Comparison of ENCODE assay signal across 8 cellular contexts in the genomic region with DNA sequence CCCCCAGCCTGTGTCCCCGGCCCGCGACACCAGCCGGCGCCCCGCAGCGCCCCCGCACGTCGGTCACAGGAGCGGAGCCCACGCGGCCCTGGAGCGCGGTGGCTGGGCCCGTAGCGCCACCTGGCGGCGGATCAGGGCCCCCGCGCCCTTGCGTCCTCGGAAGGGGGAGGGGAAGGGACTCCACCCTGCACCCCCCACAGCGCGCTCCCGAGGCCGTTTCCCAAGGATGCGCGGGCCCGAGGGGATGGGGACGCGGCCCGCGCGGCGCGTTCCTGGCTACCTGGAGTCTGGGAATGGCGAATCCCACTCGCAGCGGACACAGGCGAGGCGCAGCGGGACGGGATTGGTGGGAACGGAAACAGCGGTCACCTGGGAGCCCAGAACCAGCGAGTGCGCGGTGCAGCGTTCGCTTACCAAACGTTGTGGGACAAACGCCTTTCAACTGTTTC. TPM values are rescaled to one million over a fixed set of nuclear protein-coding genes. Genes with fewer than 3 reads are reported as not detected.
DNase-seq lines count a peak whose midpoint lies in the region; ATAC-seq and TF ChIP-seq lines count a peak whose summit lies in the region.

No MANE protein-coding gene starts in this region.

- H3F3A ChIP-seq in OCI-LY1 (ENCODE audit: insufficient read depth, low read length) (no peaks in the 10 kb centered on the region), neural progenitor cell (ENCODE audit: low read depth) (peaks cover 8% of the 10 kb centered on the region)

- H4K20me1 ChIP-seq in BLaER1 treated with 17β-estradiol and CSF1 and Interleukin-3, amounts not matched to agents 10 nM and 100 nM: no peaks in the 10 kb centered on the region
- H4K20me1 ChIP-seq in OCI-LY1 (ENCODE audit: insufficient read depth, low read length): no peaks in the 10 kb centered on the region
- H4K20me1 ChIP-seq in neural progenitor cell (ENCODE audit: low read depth): no peaks in the 10 kb centered on the region

- no peaks in the 10 kb centered on the region for H3K36me3 ChIP-seq in BLaER1 treated with 17β-estradiol and CSF1 and Interleukin-3, amounts not matched to agents 10 nM and 100 nM
- H3K36me3 ChIP-seq in OCI-LY1 (ENCODE audit: insufficient read depth, low read length) (no peaks in the 10 kb centered on the region), neural progenitor cell (no peaks in the 10 kb centered on the region), stomach (no peaks in the 10 kb centered on the region)

- H3K27ac ChIP-seq in BLaER1 treated with 17β-estradiol and CSF1 and Interleukin-3, amounts not matched to agents 10 nM and 100 nM: peak overlapping the region in 9 of 11 experiments; percentile 24 to 68 (median 51); a peak in 14 of 22 replicates
- H3K27ac ChIP-seq in OCI-LY1 (ENCODE audit: low read depth, low read length, poor library complexity, severe bottlenecking): no peak overlapping the region
- H3K27ac ChIP-seq in neural progenitor cell: no peak overlapping the region
- H3K27ac ChIP-seq in stomach: no peak overlapping the region

- peak overlapping the region; percentile 70 for H3K4me3 Mint-ChIP-seq in neural progenitor cell

- H3K9me2 ChIP-seq in OCI-LY1 (ENCODE audit: low read depth, low read length): no peaks in the 10 kb centered on the region

- peak; percentile 49 to 73 for DNase-seq in activated T-helper 1 cell treated with anti-CD3 and anti-CD28 coated beads, Interleukin-2, amount 50 U/mL, for 16 hours (ENCODE audit: low read depth in 1 of 2, low spot score in 1 of 2)
- peak; percentile 69 for DNase-seq in fibroblast of villous mesenchyme (ENCODE audit: low read depth)
- DNase-seq in neural progenitor cell (ENCODE audit: low spot score): peak; percentile 93
- DNase-seq in stomach: peak; percentile 68

- H3K4me1 Mint-ChIP-seq in neural progenitor cell: peaks cover 17% of the 10 kb centered on the region

- H2AFZ ChIP-seq in OCI-LY1 (ENCODE audit: low read length) (no peak overlapping the region), neural progenitor cell (replicated peaks) (peak overlapping the region; percentile 65)

- H3K4me2 ChIP-seq in BLaER1 treated with 17β-estradiol and CSF1 and Interleukin-3, amounts not matched to agents 10 nM and 100 nM: peak overlapping the region; percentile 81 to 99 (median 97)
- H3K4me2 ChIP-seq in OCI-LY1 (ENCODE audit: low read length): peak overlapping the region; percentile 68; the same call in 1 of the 2 replicates
- peak overlapping the region; percentile 73 for H3K4me2 ChIP-seq in neural progenitor cell

- H3K79me2 ChIP-seq in OCI-LY1 (ENCODE audit: insufficient read depth, low read length): no peaks in the 10 kb centered on the region
- H3K79me2 ChIP-seq in neural progenitor cell (ENCODE audit: low read depth): no peaks in the 10 kb centered on the region

- 1 to 4% (median 1%) methylated on average over 10 to 53 of the region's 53 CpGs for WGBS in stomach, 5 donors

- no peaks in the 10 kb centered on the region for H3K36me3 Mint-ChIP-seq in neural progenitor cell

- intact Hi-C loops in stomach (cut with DNase I; ENCODE audit: low total_unique reads): no loop called here

- peaks cover 51 to 62% (median 58%) of the 10 kb centered on the region in 10 experiments for H3K4me1 ChIP-seq in BLaER1 treated with 17β-estradiol and CSF1 and Interleukin-3, amounts not matched to agents 10 nM and 100 nM
- H3K4me1 ChIP-seq in OCI-LY1 (ENCODE audit: insufficient read depth, low read length, severe bottlenecking): peaks cover 14% of the 10 kb centered on the region
- peaks cover 6% of the 10 kb centered on the region for H3K4me1 ChIP-seq in neural progenitor cell
- H3K4me1 ChIP-seq in stomach: peaks cover 6 to 14% (median 7%) of the 10 kb centered on the region in 4 donors

- no peaks in the 10 kb centered on the region for H3K9me3 Mint-ChIP-seq in neural progenitor cell

- TF ChIP-seq CTCF in OCI-LY1 (IDR thresholded peaks at IDR 0.05; ENCODE audit: low read length): peak; percentile 81
- TF ChIP-seq CTCF in fibroblast of villous mesenchyme (IDR thresholded peaks at IDR 0.05; ENCODE audit: insufficient read depth, low read depth, low read length): peak; percentile 90
- peak; percentile 82 for TF ChIP-seq CTCF in neural progenitor cell (IDR thresholded peaks at IDR 0.05)
- TF ChIP-seq CTCF in stomach (IDR thresholded peaks at IDR 0.05): peak in 5 of 7 experiments; percentile 44 to 91 (median 66)

- H3K9ac ChIP-seq in BLaER1 treated with 17β-estradiol and CSF1 and Interleukin-3, amounts not matched to agents 10 nM and 100 nM: peak overlapping the region; percentile 47 to 78 (median 75); a peak in 20 of 22 replicates
- H3K9ac ChIP-seq in OCI-LY1 (ENCODE audit: low read length) (no peak overlapping the region), neural progenitor cell (no peak overlapping the region)

- peaks cover 14% of the 10 kb centered on the region for H3K27me3 Mint-ChIP-seq in neural progenitor cell (ENCODE audit: insufficient read depth, low read depth)

- peaks cover 6 to 28% (median 17%) of the 10 kb centered on the region in 11 experiments; a peak in 16 of 22 replicates for H3K27me3 ChIP-seq in BLaER1 treated with 17β-estradiol and CSF1 and Interleukin-3, amounts not matched to agents 10 nM and 100 nM
- H3K27me3 ChIP-seq in OCI-LY1 (ENCODE audit: insufficient read depth, low read length) (peaks cover 6% of the 10 kb centered on the region; the same call in 1 of the 2 replicates), neural progenitor cell (peaks cover 20% of the 10 kb centered on the region), stomach (peaks cover 0 to 65% (median 14%) of the 10 kb centered on the region in 3 donors)

- peak overlapping the region; percentile 60 to 76 (median 68) for H3K4me3 ChIP-seq in BLaER1 treated with 17β-estradiol and CSF1 and Interleukin-3, amounts not matched to agents 10 nM and 100 nM
- peak overlapping the region; percentile 56 for H3K4me3 ChIP-seq in OCI-LY1 (ENCODE audit: low read depth, low read length, poor library complexity, severe bottlenecking)
- peak overlapping the region; percentile 68 for H3K4me3 ChIP-seq in fibroblast of villous mesenchyme (ENCODE audit: low read depth, low read length)
- H3K4me3 ChIP-seq in neural progenitor cell: peak overlapping the region; percentile 49
- H3K4me3 ChIP-seq in stomach: peak overlapping the region; percentile 32 to 58 (median 48)

- TF ChIP-seq POLR2A in stomach (IDR thresholded peaks at IDR 0.05): no peak

- no peak for TF ChIP-seq EP300 in stomach (IDR thresholded peaks at IDR 0.05)

- peaks cover 6 to 19% (median 10%) of the 10 kb centered on the region in 11 experiments; a peak in 15 of 22 replicates for H3K9me3 ChIP-seq in BLaER1 treated with 17β-estradiol and CSF1 and Interleukin-3, amounts not matched to agents 10 nM and 100 nM (replicated peaks in 1 of 11)
- H3K9me3 ChIP-seq in OCI-LY1 (ENCODE audit: low read length) (no peaks in the 10 kb centered on the region), neural progenitor cell (ENCODE audit: low read depth) (no peaks in the 10 kb centered on the region), stomach (peaks cover 0 to 5% (median 0%) of the 10 kb centered on the region in 4 donors)

- peak; percentile 92 for ATAC-seq in GM19351 (IDR thresholded peaks at IDR 0.05; ENCODE audit: unreplicated experiment)
- ATAC-seq in HG03460 (IDR thresholded peaks at IDR 0.05; ENCODE audit: unreplicated experiment): peak; percentile 95

- no peak overlapping the region for H3K27ac Mint-ChIP-seq in neural progenitor cell

RNA-seq across cellular contexts. Expression of gene MKI67, which starts 23.8 kb away (rescaled TPM):
- 14.2 and 21.2 TPM in 2 replicates for total RNA-seq in fibroblast of villous mesenchyme
- total RNA-seq in neural progenitor cell (ENCODE audit: low replicate concordance): 65.8 and 71.3 TPM in 2 replicates
- total RNA-seq in stomach: 10 to 100 TPM in 3 of 5 donors, 1 to 10 TPM in 2; 5.9 to 60.8 (median 15.2) TPM
- polyA plus RNA-seq in stomach: 1 to 10 TPM in 2 of 3 donors, under 1 TPM in 1; 0.61 to 4.5 (median 2.3) TPM

Comparison
In these comparisons a context has a peak if more than half of its experiments do, and no peak if none do; other contexts are left out.
1. H3K27ac ChIP-seq: peak in BLaER1 treated with 17β-estradiol and CSF1 and Interleukin-3, amounts not matched to agents 10 nM and 100 nM (9 of 11); none in OCI-LY1 (single experiment), neural progenitor cell (single experiment) and stomach (0 of 5).
2. H3K9ac ChIP-seq: peak in BLaER1 treated with 17β-estradiol and CSF1 and Interleukin-3, amounts not matched to agents 10 nM and 100 nM (11 of 11); none in OCI-LY1 (single experiment) and neural progenitor cell (single experiment).
3. Peak in every context shown above with its lines, with median percentiles within 50 percentile points of each other: H3K4me2 ChIP-seq, H3K4me3 ChIP-seq, CTCF ChIP-seq and DNase-seq.